3 cellular contexts compared by ENCODE assay signal in the genomic region with DNA sequence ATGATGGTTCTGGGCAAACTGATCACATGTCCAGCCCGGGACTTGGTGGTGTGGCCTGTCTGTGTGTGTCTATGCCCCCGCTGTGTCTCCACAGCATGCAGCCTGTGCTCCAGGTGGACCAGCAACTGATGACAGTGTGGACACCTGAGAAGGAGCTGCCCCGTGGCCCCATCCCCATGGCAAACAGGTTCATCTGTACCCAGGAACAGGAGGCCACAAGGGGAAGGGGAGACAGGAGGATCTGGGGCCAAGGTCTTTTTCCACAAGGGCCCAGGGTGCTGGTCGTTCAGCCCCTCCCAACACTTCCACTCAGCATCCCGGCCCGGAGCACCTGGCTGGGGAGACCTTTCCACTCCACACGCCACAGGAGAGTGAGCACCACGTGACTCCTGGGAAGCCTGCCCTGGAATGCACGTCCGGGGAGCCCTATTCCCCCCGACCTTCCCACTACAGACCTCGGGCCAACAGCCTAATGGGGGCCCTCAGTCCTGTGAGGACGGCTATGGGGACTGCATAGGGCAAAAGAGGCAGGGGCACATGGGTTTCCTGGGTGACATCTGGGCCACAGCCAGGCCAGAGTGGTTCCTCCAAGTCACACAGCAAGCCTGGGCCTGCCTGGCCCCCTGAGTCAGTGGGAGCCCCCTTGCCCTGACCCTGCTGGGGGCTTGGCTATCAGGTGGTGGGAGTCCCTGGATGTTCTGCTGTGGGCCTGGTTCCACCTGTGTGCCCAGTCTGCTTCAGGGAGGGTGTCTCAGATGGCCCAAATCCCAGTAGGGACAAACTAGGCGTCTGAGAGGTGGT.
TF ChIP-seq lines count a peak whose summit lies in the region.

No MANE protein-coding gene starts in this region.

TF ChIP-seq in SK-N-SH, 30 proteins besides CTCF, POLR2A, EP300 and RAD21:
- TF ChIP-seq ELF1 (IDR thresholded peaks at IDR 0.05) (no peak), POLR2AphosphoS5 (IDR thresholded peaks at IDR 0.05; ENCODE audit: low read depth, low read length) (no peak), MXI1 (IDR thresholded peaks at IDR 0.05; ENCODE audit: low read depth, low read length) (no peak), RCOR1 (IDR thresholded peaks at IDR 0.05; ENCODE audit: low read length) (no peak), FOSL2 (IDR thresholded peaks at IDR 0.05; ENCODE audit: borderline replicate concordance, low read depth) (no peak)
- TF ChIP-seq, protein P1, sequence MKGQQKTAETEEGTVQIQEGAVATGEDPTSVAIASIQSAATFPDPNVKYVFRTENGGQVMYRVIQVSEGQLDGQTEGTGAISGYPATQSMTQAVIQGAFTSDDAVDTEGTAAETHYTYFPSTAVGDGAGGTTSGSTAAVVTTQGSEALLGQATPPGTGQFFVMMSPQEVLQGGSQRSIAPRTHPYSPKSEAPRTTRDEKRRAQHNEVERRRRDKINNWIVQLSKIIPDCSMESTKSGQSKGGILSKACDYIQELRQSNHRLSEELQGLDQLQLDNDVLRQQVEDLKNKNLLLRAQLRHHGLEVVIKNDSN (IDR thresholded peaks at IDR 0.05; ENCODE audit: borderline replicate concordance, low read depth), result no peak
- TF ChIP-seq, protein P2, sequence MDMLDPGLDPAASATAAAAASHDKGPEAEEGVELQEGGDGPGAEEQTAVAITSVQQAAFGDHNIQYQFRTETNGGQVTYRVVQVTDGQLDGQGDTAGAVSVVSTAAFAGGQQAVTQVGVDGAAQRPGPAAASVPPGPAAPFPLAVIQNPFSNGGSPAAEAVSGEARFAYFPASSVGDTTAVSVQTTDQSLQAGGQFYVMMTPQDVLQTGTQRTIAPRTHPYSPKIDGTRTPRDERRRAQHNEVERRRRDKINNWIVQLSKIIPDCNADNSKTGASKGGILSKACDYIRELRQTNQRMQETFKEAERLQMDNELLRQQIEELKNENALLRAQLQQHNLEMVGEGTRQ (IDR thresholded peaks at IDR 0.05; ENCODE audit: borderline replicate concordance, low read depth, low read length), result no peak
TF ChIP-seq in SK-N-SH: peak in this region for 0.

TF ChIP-seq in SK-N-SH treated with all-trans-retinoic acid at 6 μM for 48 hours, 23 proteins besides CTCF, POLR2A, EP300 and RAD21 (continues in another document):
- TF ChIP-seq ISL1 (CRISPR knock-in tag; IDR thresholded peaks at IDR 0.05) (no peak), PATZ1 (CRISPR knock-in tag; IDR thresholded peaks at IDR 0.05; ENCODE audit: borderline replicate concordance) (no peak), CSRNP3 (CRISPR knock-in tag; IDR thresholded peaks at IDR 0.05) (no peak), ZFP3 (CRISPR knock-in tag; IDR thresholded peaks at IDR 0.05) (no peak), ZNF8 (CRISPR knock-in tag; IDR thresholded peaks at IDR 0.05) (no peak), ARNTL (CRISPR knock-in tag; IDR thresholded peaks at IDR 0.05; ENCODE audit: borderline replicate concordance, low read depth) (no peak), GLIS3 (CRISPR knock-in tag; IDR thresholded peaks at IDR 0.05) (no peak), BACH2 (CRISPR knock-in tag; IDR thresholded peaks at IDR 0.05; ENCODE audit: borderline replicate concordance) (no peak), TCF4 (CRISPR knock-in tag; IDR thresholded peaks at IDR 0.05; ENCODE audit: borderline replicate concordance) (no peak), ZNF70 (CRISPR knock-in tag; IDR thresholded peaks at IDR 0.05) (no peak), ZFP30 (CRISPR knock-in tag; IDR thresholded peaks at IDR 0.05) (no peak), ESRRG (CRISPR knock-in tag; IDR thresholded peaks at IDR 0.05) (no peak), TOX (CRISPR knock-in tag; IDR thresholded peaks at IDR 0.05; ENCODE audit: borderline replicate concordance) (no peak), PPARA (CRISPR knock-in tag; IDR thresholded peaks at IDR 0.05; ENCODE audit: borderline replicate concordance) (no peak)
- TF ChIP-seq, protein P3, sequence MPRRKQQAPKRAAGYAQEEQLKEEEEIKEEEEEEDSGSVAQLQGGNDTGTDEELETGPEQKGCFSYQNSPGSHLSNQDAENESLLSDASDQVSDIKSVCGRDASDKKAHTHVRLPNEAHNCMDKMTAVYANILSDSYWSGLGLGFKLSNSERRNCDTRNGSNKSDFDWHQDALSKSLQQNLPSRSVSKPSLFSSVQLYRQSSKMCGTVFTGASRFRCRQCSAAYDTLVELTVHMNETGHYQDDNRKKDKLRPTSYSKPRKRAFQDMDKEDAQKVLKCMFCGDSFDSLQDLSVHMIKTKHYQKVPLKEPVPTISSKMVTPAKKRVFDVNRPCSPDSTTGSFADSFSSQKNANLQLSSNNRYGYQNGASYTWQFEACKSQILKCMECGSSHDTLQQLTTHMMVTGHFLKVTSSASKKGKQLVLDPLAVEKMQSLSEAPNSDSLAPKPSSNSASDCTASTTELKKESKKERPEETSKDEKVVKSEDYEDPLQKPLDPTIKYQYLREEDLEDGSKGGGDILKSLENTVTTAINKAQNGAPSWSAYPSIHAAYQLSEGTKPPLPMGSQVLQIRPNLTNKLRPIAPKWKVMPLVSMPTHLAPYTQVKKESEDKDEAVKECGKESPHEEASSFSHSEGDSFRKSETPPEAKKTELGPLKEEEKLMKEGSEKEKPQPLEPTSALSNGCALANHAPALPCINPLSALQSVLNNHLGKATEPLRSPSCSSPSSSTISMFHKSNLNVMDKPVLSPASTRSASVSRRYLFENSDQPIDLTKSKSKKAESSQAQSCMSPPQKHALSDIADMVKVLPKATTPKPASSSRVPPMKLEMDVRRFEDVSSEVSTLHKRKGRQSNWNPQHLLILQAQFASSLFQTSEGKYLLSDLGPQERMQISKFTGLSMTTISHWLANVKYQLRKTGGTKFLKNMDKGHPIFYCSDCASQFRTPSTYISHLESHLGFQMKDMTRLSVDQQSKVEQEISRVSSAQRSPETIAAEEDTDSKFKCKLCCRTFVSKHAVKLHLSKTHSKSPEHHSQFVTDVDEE (CRISPR knock-in tag; IDR thresholded peaks at IDR 0.05), result no peak
- TF ChIP-seq, protein P4, sequence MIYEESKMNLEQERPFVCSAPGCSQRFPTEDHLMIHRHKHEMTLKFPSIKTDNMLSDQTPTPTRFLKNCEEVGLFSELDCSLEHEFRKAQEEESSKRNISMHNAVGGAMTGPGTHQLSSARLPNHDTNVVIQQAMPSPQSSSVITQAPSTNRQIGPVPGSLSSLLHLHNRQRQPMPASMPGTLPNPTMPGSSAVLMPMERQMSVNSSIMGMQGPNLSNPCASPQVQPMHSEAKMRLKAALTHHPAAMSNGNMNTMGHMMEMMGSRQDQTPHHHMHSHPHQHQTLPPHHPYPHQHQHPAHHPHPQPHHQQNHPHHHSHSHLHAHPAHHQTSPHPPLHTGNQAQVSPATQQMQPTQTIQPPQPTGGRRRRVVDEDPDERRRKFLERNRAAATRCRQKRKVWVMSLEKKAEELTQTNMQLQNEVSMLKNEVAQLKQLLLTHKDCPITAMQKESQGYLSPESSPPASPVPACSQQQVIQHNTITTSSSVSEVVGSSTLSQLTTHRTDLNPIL (CRISPR knock-in tag; IDR thresholded peaks at IDR 0.05; ENCODE audit: low read depth), result no peak

TF ChIP-seq in HepG2, 621 proteins besides CTCF, POLR2A, EP300 and RAD21:
- TF ChIP-seq ZFX (CRISPR knock-in tag; IDR thresholded peaks at IDR 0.05; ENCODE audit: low read depth) (no peak), ZNF768 (CRISPR knock-in tag; IDR thresholded peaks at IDR 0.05) (peak; percentile 66; the same call in 1 of the 2 replicates), U2AF1 (optimal IDR thresholded peaks at IDR 0.05; ENCODE audit: low read depth, low read length) (no peak), RFXAP (CRISPR knock-in tag; IDR thresholded peaks at IDR 0.05; ENCODE audit: borderline replicate concordance) (no peak), ZNF687 (CRISPR knock-in tag; IDR thresholded peaks at IDR 0.05) (peak; percentile 44; the same call in 1 of the 2 replicates), NFKBIZ (CRISPR knock-in tag; IDR thresholded peaks at IDR 0.05) (no peak), MYC (CRISPR knock-in tag; IDR thresholded peaks at IDR 0.05; ENCODE audit: borderline replicate concordance) (peak; percentile 15; the same call in 1 of the 2 replicates), ZNF605 (CRISPR knock-in tag; IDR thresholded peaks at IDR 0.05) (no peak), MNT (IDR thresholded peaks at IDR 0.05) (peak; percentile 13), RAD51 (IDR thresholded peaks at IDR 0.05; ENCODE audit: borderline replicate concordance) (peak; percentile 8; the same call in 1 of the 2 replicates), ZFP90 (CRISPR knock-in tag; IDR thresholded peaks at IDR 0.05; ENCODE audit: borderline replicate concordance) (0 out of 2 replicates have a peak, but pooled peaks have one; percentile 50), TEAD3 (CRISPR knock-in tag; optimal IDR thresholded peaks at IDR 0.05; ENCODE audit: borderline replicate concordance) (peak; percentile 60)
- TF ChIP-seq, protein P5, sequence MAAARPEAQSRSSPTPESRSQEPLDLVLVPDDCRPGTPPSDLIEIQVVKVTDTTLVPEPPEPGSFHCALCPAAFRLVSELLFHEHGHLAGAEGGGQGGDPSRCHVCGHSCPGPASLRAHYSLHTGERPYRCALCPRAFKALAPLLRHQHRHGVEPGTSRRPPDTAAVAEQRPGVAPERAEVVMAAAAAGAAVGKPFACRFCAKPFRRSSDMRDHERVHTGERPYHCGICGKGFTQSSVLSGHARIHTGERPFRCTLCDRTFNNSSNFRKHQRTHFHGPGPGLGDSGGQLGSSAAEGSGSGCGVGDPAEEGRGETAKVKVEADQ (CRISPR knock-in tag; IDR thresholded peaks at IDR 0.05; ENCODE audit: borderline replicate concordance), result no peak
- TF ChIP-seq, protein P2 (IDR thresholded peaks at IDR 0.05; ENCODE audit: low read depth, low read length), result peak; percentile 49
- TF ChIP-seq, protein P2 (CRISPR knock-in tag; IDR thresholded peaks at IDR 0.05; ENCODE audit: borderline replicate concordance), result peak; percentile 64; the same call in 1 of the 2 replicates
